12 cellular contexts compared by ENCODE assay signal in the genomic region with DNA sequence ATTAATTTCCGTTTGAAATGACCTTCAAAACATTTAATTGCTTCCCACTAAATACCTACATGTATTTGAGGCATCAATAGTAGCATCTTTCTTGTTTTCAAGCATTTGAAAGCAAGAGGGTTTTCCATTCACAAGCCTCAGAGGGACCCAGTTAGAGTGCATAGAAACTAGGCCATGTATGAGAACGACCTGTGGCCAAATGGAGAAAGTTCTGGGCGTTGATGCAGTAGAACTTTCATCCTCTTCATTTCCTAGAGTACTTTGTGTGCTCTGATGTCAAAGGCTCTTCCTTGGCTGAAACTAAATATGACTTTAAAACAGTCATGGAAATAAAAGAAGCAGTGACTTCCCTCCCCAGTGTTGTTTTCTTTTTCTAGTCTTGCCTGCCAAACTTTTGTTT. TPM values are rescaled to one million over a fixed set of nuclear protein-coding genes. Genes with fewer than 3 reads are reported as not detected.
DNase-seq lines count a peak whose midpoint lies in the region; ATAC-seq, FAIRE-seq and TF ChIP-seq lines count a peak whose summit lies in the region.
"Had no signal": no experiment of that assay in that cellular context is flagged by ENCODE, and none has a peak within 500 bp of the region (broad histone marks: within the 10 kb centered on the region; RNA-seq: fewer than 3 reads in every experiment).

No MANE protein-coding gene starts in this region.

- no TSS peak for BruUV-seq in OCI-LY7 (replicated peaks; lab: Mats Ljungman, UMichigan)

- ATAC-seq in HG03039 (IDR thresholded peaks at IDR 0.05; ENCODE audit: unreplicated experiment) = no peak

- H3K79me2 ChIP-seq in OCI-LY7 (ENCODE audit: insufficient read depth, low read depth, low read length) = peaks cover 14% of the 10 kb centered on the region; the same call in 1 of the 2 replicates

- intact Hi-C loops in OCI-LY7 (cut with micrococcal nuclease; ENCODE audit: unreplicated experiment) = loop anchor here (5.0 kb wide), 1 partner anchor 224 kb away; no protein-coding TSS in a partner anchor
- intact Hi-C loops in kidney (cut with DNase I) = no loop called here

- FAIRE-seq in kidney (lab: Jason Lieb, UNC) = no peak
- FAIRE-seq: endometrium had no signal

- H3K4me3 ChIP-seq in OCI-LY7 (ENCODE audit: low read depth, low read length, poor library complexity, severe bottlenecking) (peak overlapping the region; percentile 70), duodenal mucosa (ENCODE audit: low read depth in 1 of 2, low read length in 2 of 2) (peak overlapping the region in 1 of 2 donors; percentile 90), rectal smooth muscle tissue (ENCODE audit: low read length) (peak overlapping the region; percentile 96), kidney (ENCODE audit: low read length in 2 of 2) (peak overlapping the region in 1 of 2 donors; percentile 20)

- H3K9me2 ChIP-seq in OCI-LY7 (ENCODE audit: insufficient read depth, low read length) = no peaks in the 10 kb centered on the region

- H3K4me1 ChIP-seq in OCI-LY7 (ENCODE audit: insufficient read depth, low read length, poor library complexity, severe bottlenecking) (peaks cover 28% of the 10 kb centered on the region), duodenal mucosa (ENCODE audit: control insufficient read depth in 1 of 2, insufficient read depth in 2 of 2, low read length in 2 of 2) (peaks cover 5 to 10% of the 10 kb centered on the region in 2 donors), rectal smooth muscle tissue (ENCODE audit: control insufficient read depth, insufficient read depth, low read length) (peaks cover 10% of the 10 kb centered on the region), kidney (ENCODE audit: control insufficient read depth in 1 of 2, insufficient read depth in 1 of 2, low read depth in 1 of 2, low read length in 2 of 2) (peaks cover 0 to 10% of the 10 kb centered on the region in 2 donors)

- H3K27me3 ChIP-seq in duodenal mucosa (ENCODE audit: control insufficient read depth in 1 of 2, insufficient read depth in 2 of 2, low read length in 2 of 2) = peaks cover 0 to 3% of the 10 kb centered on the region in 2 donors
- no peaks in the 10 kb centered on the region for H3K27me3 ChIP-seq in rectal smooth muscle tissue (ENCODE audit: control insufficient read depth, insufficient read depth, low read length)

- TF ChIP-seq CTCF in GM10266 (IDR thresholded peaks at IDR 0.05; ENCODE audit: control insufficient read depth, insufficient read depth, low read depth, missing control alignments) (no peak), OCI-LY7 (conservative IDR thresholded peaks at IDR 0.05; ENCODE audit: low read length) (no peak), kidney (IDR thresholded peaks at IDR 0.05; ENCODE audit: borderline replicate concordance, extremely low read depth, insufficient read depth) (no peak)

- no peaks in the 10 kb centered on the region for H4K20me1 ChIP-seq in OCI-LY7 (ENCODE audit: insufficient read depth, low read length)

- peak; percentile 18 for DNase-seq in GM10266 (ENCODE audit: extremely low spot score)
- peak; percentile 54 for DNase-seq in OCI-LY7 (ENCODE audit: low spot score)
- no peak for DNase-seq in kidney
- no peak for DNase-seq in SIG-M5 treated with dmso at 0.1 percent for 504 hours (lab: John Stamatoyannopoulos, UW; ENCODE audit: unreplicated experiment)
- DNase-seq in NCI-H2029 treated with DMSO at 0.1 percent for 48 hours (lab: John Stamatoyannopoulos, UW) = no peak
- DNase-seq: NCI-H187 treated with DMSO at 0.1 percent for 48 hours, nucleus accumbens, T1000 had no signal

- H2AFZ ChIP-seq in OCI-LY7 (ENCODE audit: low read length) = peak overlapping the region; percentile 90

- peak overlapping the region; percentile 82 for H3K4me2 ChIP-seq in OCI-LY7 (ENCODE audit: low read length)

- H3K36me3 ChIP-seq in OCI-LY7 (ENCODE audit: insufficient read depth, low read length) (peaks cover 6% of the 10 kb centered on the region), duodenal mucosa (ENCODE audit: control insufficient read depth in 1 of 2, insufficient read depth in 2 of 2, low read length in 2 of 2) (no peaks in the 10 kb centered on the region), rectal smooth muscle tissue (ENCODE audit: control insufficient read depth, insufficient read depth, low read length) (no peaks in the 10 kb centered on the region), kidney (ENCODE audit: control insufficient read depth in 1 of 2, insufficient read depth in 2 of 2, low read length in 2 of 2) (no peaks in the 10 kb centered on the region)

- H3K9ac ChIP-seq in duodenal mucosa (ENCODE audit: low read depth in 1 of 2, low read length in 2 of 2) (peak overlapping the region; percentile 90 to 99), rectal smooth muscle tissue (ENCODE audit: low read length) (no peak overlapping the region), kidney (ENCODE audit: low read length in 2 of 2) (peak overlapping the region in 1 of 2 donors; percentile 39)

- POLR2A ChIA-PET in OCI-LY7 (lab: Charles Lee) = interaction anchor here (0.6 to 5.3 kb wide), 16 partner anchors 11 to 248 kb away, joined by 3 to 28 read pairs (median 4); partner anchors contain the start of gene PCNX4

- CTCF ChIA-PET in OCI-LY7 (lab: Charles Lee; ENCODE audit: unreplicated experiment) = interaction anchor here (1.0 to 1.5 kb wide), 2 partner anchors 181 to 202 kb away, joined by 3 to 6 read pairs; no protein-coding TSS in a partner anchor

- peak overlapping the region; percentile 69 for H3K27ac ChIP-seq in OCI-LY7 (ENCODE audit: low read depth, low read length, poor library complexity, severe bottlenecking)
- no peak overlapping the region for H3K27ac ChIP-seq in duodenal mucosa (ENCODE audit: low read depth, low read length)
- H3K27ac ChIP-seq in rectal smooth muscle tissue (ENCODE audit: low read depth, low read length) = peak overlapping the region; percentile 69
- H3K27ac ChIP-seq in kidney (ENCODE audit: low read depth in 2 of 2, low read length in 2 of 2) = peak overlapping the region in 1 of 2 donors; percentile 97

- no peaks in the 10 kb centered on the region for H3K9me3 ChIP-seq in OCI-LY7 (ENCODE audit: low read length)
- no peaks in the 10 kb centered on the region for H3K9me3 ChIP-seq in duodenal mucosa (ENCODE audit: control insufficient read depth in 1 of 2, low read length in 2 of 2)
- H3K9me3 ChIP-seq in kidney (ENCODE audit: control insufficient read depth in 1 of 2, low read length in 2 of 2) = no peaks in the 10 kb centered on the region

RNA-seq across cellular contexts. Expression of gene DHRS7, which starts 0.9 kb away (rescaled TPM):
- total RNA-seq in OCI-LY7 (2014; rRNA removed; shearing (Covaris generic)) = 30.9 and 32.7 TPM in 2 replicates
- total RNA-seq in OCI-LY7 (2022) = 28.4 and 31.1 TPM in 2 replicates
- 93.7 TPM for total RNA-seq in kidney
- 128 TPM for polyA plus RNA-seq in kidney (ENCODE audit: insufficient read depth, low read depth, low replicate concordance)

Comparison
In these comparisons a context has a peak if more than half of its experiments do, and no peak if none do; other contexts are left out.
1. DNase-seq: peak in GM10266 (single experiment) and OCI-LY7 (single experiment); none in kidney (single experiment), SIG-M5 treated with dmso at 0.1 percent for 504 hours (single experiment) and NCI-H2029 treated with DMSO at 0.1 percent for 48 hours (single experiment).